2 cellular contexts compared by ENCODE assay signal in genomic region chr2:217987391-217987790, GRCh38.
TF ChIP-seq lines count a peak whose summit lies in the region.

No MANE protein-coding gene starts in this region.

TF ChIP-seq in H1, 55 proteins besides CTCF, POLR2A, EP300 and RAD21:
- TF ChIP-seq KDM5A (IDR thresholded peaks at IDR 0.05; ENCODE audit: low read length) (no peak), CEBPB (IDR thresholded peaks at IDR 0.05; ENCODE audit: low read depth, low read length) (no peak), SP4 (IDR thresholded peaks at IDR 0.05; ENCODE audit: low read length) (no peak), GABPA (IDR thresholded peaks at IDR 0.05; ENCODE audit: borderline replicate concordance, insufficient read depth, low read length) (no peak), BACH1 (IDR thresholded peaks at IDR 0.05; ENCODE audit: low read length) (no peak), PHF8 (conservative IDR thresholded peaks at IDR 0.05; ENCODE audit: low read depth, low read length) (no peak), POU5F1 (IDR thresholded peaks at IDR 0.05; ENCODE audit: low read depth, low read length) (no peak), MAFK (IDR thresholded peaks at IDR 0.05; ENCODE audit: low read depth, low read length) (no peak), TBP (IDR thresholded peaks at IDR 0.05; ENCODE audit: low read depth, low read length) (no peak), HDAC6 (IDR thresholded peaks at IDR 0.05; ENCODE audit: low read depth, low read length) (no peak), TAF7 (optimal IDR thresholded peaks at IDR 0.05; ENCODE audit: borderline replicate concordance, low read depth, low read length) (no peak), RXRA (IDR thresholded peaks at IDR 0.05; ENCODE audit: insufficient read depth, low read depth, low read length) (no peak), CHD1 (IDR thresholded peaks at IDR 0.05; ENCODE audit: low read depth, low read length) (no peak), SP2 (IDR thresholded peaks at IDR 0.05; ENCODE audit: low read length) (no peak), EZH2 (IDR thresholded peaks at IDR 0.05; ENCODE audit: low read depth, low read length, severe bottlenecking) (no peak), SIRT6 (IDR thresholded peaks at IDR 0.05; ENCODE audit: low read length) (no peak), SRF (IDR thresholded peaks at IDR 0.05; ENCODE audit: low read depth, low read length) (no peak)

TF ChIP-seq in WTC11, 78 proteins besides CTCF, POLR2A, EP300 and RAD21:
- TF ChIP-seq RORB (CRISPR knock-in tag; IDR thresholded peaks at IDR 0.05), result no peak
- TF ChIP-seq NFATC4 (CRISPR knock-in tag; IDR thresholded peaks at IDR 0.05), result no peak
- no peak for TF ChIP-seq ZNF416 (CRISPR knock-in tag; IDR thresholded peaks at IDR 0.05)
- no peak for TF ChIP-seq HMGXB4 (CRISPR knock-in tag; IDR thresholded peaks at IDR 0.05)
- TF ChIP-seq FOXJ3 (CRISPR knock-in tag; IDR thresholded peaks at IDR 0.05; ENCODE audit: borderline replicate concordance), result no peak
- TF ChIP-seq, protein P1, sequence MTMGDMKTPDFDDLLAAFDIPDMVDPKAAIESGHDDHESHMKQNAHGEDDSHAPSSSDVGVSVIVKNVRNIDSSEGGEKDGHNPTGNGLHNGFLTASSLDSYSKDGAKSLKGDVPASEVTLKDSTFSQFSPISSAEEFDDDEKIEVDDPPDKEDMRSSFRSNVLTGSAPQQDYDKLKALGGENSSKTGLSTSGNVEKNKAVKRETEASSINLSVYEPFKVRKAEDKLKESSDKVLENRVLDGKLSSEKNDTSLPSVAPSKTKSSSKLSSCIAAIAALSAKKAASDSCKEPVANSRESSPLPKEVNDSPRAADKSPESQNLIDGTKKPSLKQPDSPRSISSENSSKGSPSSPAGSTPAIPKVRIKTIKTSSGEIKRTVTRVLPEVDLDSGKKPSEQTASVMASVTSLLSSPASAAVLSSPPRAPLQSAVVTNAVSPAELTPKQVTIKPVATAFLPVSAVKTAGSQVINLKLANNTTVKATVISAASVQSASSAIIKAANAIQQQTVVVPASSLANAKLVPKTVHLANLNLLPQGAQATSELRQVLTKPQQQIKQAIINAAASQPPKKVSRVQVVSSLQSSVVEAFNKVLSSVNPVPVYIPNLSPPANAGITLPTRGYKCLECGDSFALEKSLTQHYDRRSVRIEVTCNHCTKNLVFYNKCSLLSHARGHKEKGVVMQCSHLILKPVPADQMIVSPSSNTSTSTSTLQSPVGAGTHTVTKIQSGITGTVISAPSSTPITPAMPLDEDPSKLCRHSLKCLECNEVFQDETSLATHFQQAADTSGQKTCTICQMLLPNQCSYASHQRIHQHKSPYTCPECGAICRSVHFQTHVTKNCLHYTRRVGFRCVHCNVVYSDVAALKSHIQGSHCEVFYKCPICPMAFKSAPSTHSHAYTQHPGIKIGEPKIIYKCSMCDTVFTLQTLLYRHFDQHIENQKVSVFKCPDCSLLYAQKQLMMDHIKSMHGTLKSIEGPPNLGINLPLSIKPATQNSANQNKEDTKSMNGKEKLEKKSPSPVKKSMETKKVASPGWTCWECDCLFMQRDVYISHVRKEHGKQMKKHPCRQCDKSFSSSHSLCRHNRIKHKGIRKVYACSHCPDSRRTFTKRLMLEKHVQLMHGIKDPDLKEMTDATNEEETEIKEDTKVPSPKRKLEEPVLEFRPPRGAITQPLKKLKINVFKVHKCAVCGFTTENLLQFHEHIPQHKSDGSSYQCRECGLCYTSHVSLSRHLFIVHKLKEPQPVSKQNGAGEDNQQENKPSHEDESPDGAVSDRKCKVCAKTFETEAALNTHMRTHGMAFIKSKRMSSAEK (CRISPR knock-in tag; IDR thresholded peaks at IDR 0.05; ENCODE audit: borderline replicate concordance), result no peak
- TF ChIP-seq, protein P2, sequence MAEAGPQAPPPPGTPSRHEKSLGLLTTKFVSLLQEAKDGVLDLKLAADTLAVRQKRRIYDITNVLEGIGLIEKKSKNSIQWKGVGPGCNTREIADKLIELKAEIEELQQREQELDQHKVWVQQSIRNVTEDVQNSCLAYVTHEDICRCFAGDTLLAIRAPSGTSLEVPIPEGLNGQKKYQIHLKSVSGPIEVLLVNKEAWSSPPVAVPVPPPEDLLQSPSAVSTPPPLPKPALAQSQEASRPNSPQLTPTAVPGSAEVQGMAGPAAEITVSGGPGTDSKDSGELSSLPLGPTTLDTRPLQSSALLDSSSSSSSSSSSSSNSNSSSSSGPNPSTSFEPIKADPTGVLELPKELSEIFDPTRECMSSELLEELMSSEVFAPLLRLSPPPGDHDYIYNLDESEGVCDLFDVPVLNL (CRISPR knock-in tag; IDR thresholded peaks at IDR 0.05; ENCODE audit: borderline replicate concordance, low read depth), result no peak
- TF ChIP-seq, protein P3, sequence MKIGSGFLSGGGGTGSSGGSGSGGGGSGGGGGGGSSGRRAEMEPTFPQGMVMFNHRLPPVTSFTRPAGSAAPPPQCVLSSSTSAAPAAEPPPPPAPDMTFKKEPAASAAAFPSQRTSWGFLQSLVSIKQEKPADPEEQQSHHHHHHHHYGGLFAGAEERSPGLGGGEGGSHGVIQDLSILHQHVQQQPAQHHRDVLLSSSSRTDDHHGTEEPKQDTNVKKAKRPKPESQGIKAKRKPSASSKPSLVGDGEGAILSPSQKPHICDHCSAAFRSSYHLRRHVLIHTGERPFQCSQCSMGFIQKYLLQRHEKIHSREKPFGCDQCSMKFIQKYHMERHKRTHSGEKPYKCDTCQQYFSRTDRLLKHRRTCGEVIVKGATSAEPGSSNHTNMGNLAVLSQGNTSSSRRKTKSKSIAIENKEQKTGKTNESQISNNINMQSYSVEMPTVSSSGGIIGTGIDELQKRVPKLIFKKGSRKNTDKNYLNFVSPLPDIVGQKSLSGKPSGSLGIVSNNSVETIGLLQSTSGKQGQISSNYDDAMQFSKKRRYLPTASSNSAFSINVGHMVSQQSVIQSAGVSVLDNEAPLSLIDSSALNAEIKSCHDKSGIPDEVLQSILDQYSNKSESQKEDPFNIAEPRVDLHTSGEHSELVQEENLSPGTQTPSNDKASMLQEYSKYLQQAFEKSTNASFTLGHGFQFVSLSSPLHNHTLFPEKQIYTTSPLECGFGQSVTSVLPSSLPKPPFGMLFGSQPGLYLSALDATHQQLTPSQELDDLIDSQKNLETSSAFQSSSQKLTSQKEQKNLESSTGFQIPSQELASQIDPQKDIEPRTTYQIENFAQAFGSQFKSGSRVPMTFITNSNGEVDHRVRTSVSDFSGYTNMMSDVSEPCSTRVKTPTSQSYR (CRISPR knock-in tag; IDR thresholded peaks at IDR 0.05), result no peak
- TF ChIP-seq ZBTB21 (CRISPR knock-in tag; IDR thresholded peaks at IDR 0.05; ENCODE audit: borderline replicate concordance), result no peak
- TF ChIP-seq TEAD1 (CRISPR knock-in tag; IDR thresholded peaks at IDR 0.05), result no peak
